Comparison of ENCODE assay signal across 9 cellular contexts in genomic region chr2:70248145-70248809, GRCh38. TPM values are rescaled to one million over a fixed set of nuclear protein-coding genes. Genes with fewer than 3 reads are reported as not detected.
DNase-seq lines count a peak whose midpoint lies in the region; ATAC-seq, FAIRE-seq and TF ChIP-seq lines count a peak whose summit lies in the region.
"Had no signal": no experiment of that assay in that cellular context is flagged by ENCODE, and none has a peak within 500 bp of the region (broad histone marks: within the 10 kb centered on the region; RNA-seq: fewer than 3 reads in every experiment).

A gene with protein sequence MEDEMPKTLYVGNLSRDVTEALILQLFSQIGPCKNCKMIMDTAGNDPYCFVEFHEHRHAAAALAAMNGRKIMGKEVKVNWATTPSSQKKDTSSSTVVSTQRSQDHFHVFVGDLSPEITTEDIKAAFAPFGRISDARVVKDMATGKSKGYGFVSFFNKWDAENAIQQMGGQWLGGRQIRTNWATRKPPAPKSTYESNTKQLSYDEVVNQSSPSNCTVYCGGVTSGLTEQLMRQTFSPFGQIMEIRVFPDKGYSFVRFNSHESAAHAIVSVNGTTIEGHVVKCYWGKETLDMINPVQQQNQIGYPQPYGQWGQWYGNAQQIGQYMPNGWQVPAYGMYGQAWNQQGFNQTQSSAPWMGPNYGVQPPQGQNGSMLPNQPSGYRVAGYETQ (minus strand): TSS chr2:70248628. CDS start chr2:70248430, 198 bp downstream.

- FAIRE-seq in kidney (lab: Jason Lieb, UNC) = no peak
- FAIRE-seq: colon had no signal

- no peaks in the 10 kb centered on the region for H3K9me3 ChIP-seq in kidney (ENCODE audit: control insufficient read depth in 1 of 2, low read length in 2 of 2)

- H3K4me1 ChIP-seq in kidney (ENCODE audit: control insufficient read depth in 1 of 2, insufficient read depth in 1 of 2, low read depth in 1 of 2, low read length in 2 of 2) = peaks cover 8% of the 10 kb centered on the region in 2 donors

- peak within 1 kb of the TSS; percentile 100 for H3K9ac ChIP-seq in kidney (ENCODE audit: low read length in 2 of 2)

- peak within 1 kb of the TSS; percentile 98 to 100 for H3K4me3 ChIP-seq in kidney (ENCODE audit: low read length in 2 of 2)

- intact Hi-C loops in kidney (cut with DNase I) = no loop called here

- TF ChIP-seq CTCF in AG09319 (IDR thresholded peaks at IDR 0.05; ENCODE audit: low read depth, low read length) (no peak), kidney (IDR thresholded peaks at IDR 0.05; ENCODE audit: borderline replicate concordance, extremely low read depth, insufficient read depth) (no peak)

- ATAC-seq in GM19035 (IDR thresholded peaks at IDR 0.05; ENCODE audit: unreplicated experiment) (peak; percentile 96), HG03354 (IDR thresholded peaks at IDR 0.05; ENCODE audit: poor library complexity, severe bottlenecking, unreplicated experiment) (peak; percentile 98)
- peak; percentile 96 to 98 for ATAC-seq in activated CD4-positive, CD25-positive, alpha-beta regulatory T cell treated with anti-CD3 and anti-CD28 coated beads, Interleukin-2, amount 50 U/mL, for 24 hours

- DNase-seq in AG09319 (ENCODE audit: extremely low read depth, low read depth) (peak; percentile 97), NCI-H446 treated with DMSO at 0.1 percent for 48 hours (lab: John Stamatoyannopoulos, UW) (peak; percentile 97), cerebellar cortex (ENCODE audit: low spot score) (peak; percentile 97), kidney (peak; percentile 99)
- peak; percentile 99 for DNase-seq in stimulated activated CD4-positive, alpha-beta T cell treated with anti-CD3 and anti-CD28 coated beads, Interleukin-15, amount 100 ng/mL, for 24 hours

- H3K36me3 ChIP-seq in kidney (ENCODE audit: control insufficient read depth in 1 of 2, insufficient read depth in 2 of 2, low read length in 2 of 2) = no peaks in the 10 kb centered on the region

- peak within 1 kb of the TSS; percentile 98 to 99 for H3K27ac ChIP-seq in kidney (ENCODE audit: low read depth in 2 of 2, low read length in 2 of 2)

RNA-seq across cellular contexts. Expression of the gene that starts here (rescaled TPM):
- 97.6 TPM for total RNA-seq in kidney
- polyA plus RNA-seq in kidney (ENCODE audit: insufficient read depth, low read depth, low replicate concordance) = 39.4 TPM

Comparison
In these comparisons a context has a peak if more than half of its experiments do, and no peak if none do; other contexts are left out.
1. Peak in every context shown above with its lines: DNase-seq, ATAC-seq, H3K4me3 ChIP-seq and H3K27ac ChIP-seq.